ENCODE assay signal across 8 cellular contexts in the genomic region with DNA sequence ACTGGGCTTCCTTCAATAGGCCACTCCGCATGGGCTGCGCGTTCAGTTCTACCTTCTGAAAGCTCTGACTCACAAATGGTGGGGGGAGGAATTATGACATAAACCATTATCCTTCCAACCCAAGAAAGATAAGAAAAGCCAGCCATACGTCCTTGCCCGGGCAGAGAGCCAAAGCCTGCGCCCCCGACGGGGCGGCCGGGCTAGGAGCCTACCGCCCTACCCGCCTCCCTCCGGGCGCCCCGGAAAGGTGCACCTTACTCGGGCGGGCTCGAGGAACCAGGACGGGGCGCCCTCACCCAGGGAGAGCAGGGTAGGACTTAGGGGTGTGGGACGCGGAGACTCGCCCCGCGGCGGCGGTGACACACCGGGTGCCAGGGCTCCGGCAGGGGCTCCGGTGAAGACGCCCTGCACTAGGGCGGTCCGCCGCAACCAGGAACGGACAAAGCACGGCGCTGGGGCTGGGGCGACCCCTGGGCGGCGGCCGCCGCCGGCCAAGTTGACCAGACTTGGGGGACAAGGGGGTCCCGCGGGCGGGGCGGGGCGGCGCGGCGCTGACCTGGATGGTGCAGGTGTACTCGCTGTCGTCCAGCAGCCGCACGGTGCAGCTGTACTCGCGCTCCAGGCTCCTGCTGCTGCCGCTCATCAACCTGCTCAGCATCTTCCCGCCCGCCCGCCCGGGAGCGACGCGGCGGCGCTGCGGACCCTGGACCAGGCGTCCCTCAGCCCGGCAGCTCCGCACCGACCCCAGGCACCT. TPM values are rescaled to one million over a fixed set of nuclear protein-coding genes. Genes with fewer than 3 reads are reported as not detected.
DNase-seq lines count a peak whose midpoint lies in the region; ATAC-seq and TF ChIP-seq lines count a peak whose summit lies in the region.

No MANE protein-coding gene starts in this region.

- no peak for TF ChIP-seq CTCF in GM12864 (IDR thresholded peaks at IDR 0.05; ENCODE audit: low read depth, low read length, missing control alignments)
- TF ChIP-seq CTCF in esophagus squamous epithelium (IDR thresholded peaks at IDR 0.05): no peak
- TF ChIP-seq CTCF in nephron (IDR thresholded peaks at IDR 0.05; ENCODE audit: unreplicated experiment in 3 of 3): no peak
- no peak for TF ChIP-seq CTCF in testis (IDR thresholded peaks at IDR 0.05)

- DNase-seq in GM12864 (ENCODE audit: low read depth) (no peak), NCI-H345 treated with DMSO at 0.1 percent for 48 hours (lab: John Stamatoyannopoulos, UW; ENCODE audit: unreplicated experiment) (peak; percentile 33), esophagus squamous epithelium (lab: John Stamatoyannopoulos, UW) (no peak), testis (peak; percentile 28), SKM-1 treated with dmso at 0.1 percent for 144 hours (lab: John Stamatoyannopoulos, UW; ENCODE audit: unreplicated experiment) (no peak)
- DNase-seq in activated T-cell treated with anti-CD3 and anti-CD28 coated beads, Interleukin-2, amount 50 U/mL, for 4 hours: peak; percentile 27

- H3K36me3 ChIP-seq in esophagus squamous epithelium: no peaks in the 10 kb centered on the region
- no peaks in the 10 kb centered on the region for H3K36me3 ChIP-seq in testis (ENCODE audit: low read depth, missing control alignments)

- no peaks in the 10 kb centered on the region for H3K9me3 Mint-ChIP-seq in activated T-cell treated with anti-CD3 and anti-CD28 coated beads, Interleukin-2, amount 50 U/mL, for 4 hours
- H3K9me3 Mint-ChIP-seq in nephron: no peaks in the 10 kb centered on the region

- H3K27me3 ChIP-seq in esophagus squamous epithelium (peaks cover 0 to 93% (median 6%) of the 10 kb centered on the region in 4 donors), testis (no peaks in the 10 kb centered on the region)

- TF ChIP-seq POLR2A in esophagus squamous epithelium (IDR thresholded peaks at IDR 0.05) (no peak), testis (IDR thresholded peaks at IDR 0.05) (no peak)

- no peaks in the 10 kb centered on the region for H3K36me3 Mint-ChIP-seq in activated T-cell treated with anti-CD3 and anti-CD28 coated beads, Interleukin-2, amount 50 U/mL, for 4 hours (ENCODE audit: insufficient read depth)
- H3K36me3 Mint-ChIP-seq in nephron (ENCODE audit: low read depth): no peaks in the 10 kb centered on the region

- ATAC-seq in HG02642 (IDR thresholded peaks at IDR 0.05; ENCODE audit: poor library complexity, unreplicated experiment): peak; percentile 16
- peak; percentile 59 to 60 for ATAC-seq in activated T-cell treated with anti-CD3 and anti-CD28 coated beads, Interleukin-2, amount 50 U/mL, for 4 hours

- WGBS in esophagus squamous epithelium, 2 donors: 0 to 50% methylated on average over 1 to 12 of the region's 72 CpGs
- WGBS in testis, 2 donors: 1 to 4% methylated on average over 15 to 63 of the region's 72 CpGs

- peaks cover 65% of the 10 kb centered on the region for H3K27me3 Mint-ChIP-seq in activated T-cell treated with anti-CD3 and anti-CD28 coated beads, Interleukin-2, amount 50 U/mL, for 4 hours (ENCODE audit: low read depth)
- peaks cover 70% of the 10 kb centered on the region for H3K27me3 Mint-ChIP-seq in nephron (ENCODE audit: low read depth)

- H3K4me1 Mint-ChIP-seq in activated T-cell treated with anti-CD3 and anti-CD28 coated beads, Interleukin-2, amount 50 U/mL, for 4 hours (ENCODE audit: low read depth): peaks cover 14% of the 10 kb centered on the region
- peaks cover 15% of the 10 kb centered on the region for H3K4me1 Mint-ChIP-seq in nephron

- H3K27ac Mint-ChIP-seq in nephron: no peak overlapping the region

- H3K4me3 Mint-ChIP-seq in activated T-cell treated with anti-CD3 and anti-CD28 coated beads, Interleukin-2, amount 50 U/mL, for 4 hours: peak overlapping the region; percentile 85
- H3K4me3 Mint-ChIP-seq in nephron: peak overlapping the region; percentile 87 to 94 (median 88)

- H3K9me3 ChIP-seq in esophagus squamous epithelium (no peaks in the 10 kb centered on the region), testis (no peaks in the 10 kb centered on the region)

- H3K27ac ChIP-seq in esophagus squamous epithelium (no peak overlapping the region), testis (peak overlapping the region in 1 of 2 donors; percentile 2)

- intact Hi-C loops in esophagus squamous epithelium (cut with DNase I) (no loop called here), testis (cut with DNase I; ENCODE audit: low total_unique reads) (no loop called here)

- H3K4me3 ChIP-seq in GM12864 (ENCODE audit: low read depth, low read length) (peak overlapping the region; percentile 67), esophagus squamous epithelium (peak overlapping the region; percentile 42 to 64 (median 48)), testis (peak overlapping the region; percentile 64 to 74)

- peaks cover 7 to 24% (median 18%) of the 10 kb centered on the region in 3 donors for H3K4me1 ChIP-seq in esophagus squamous epithelium
- H3K4me1 ChIP-seq in testis: no peaks in the 10 kb centered on the region

RNA-seq across cellular contexts. Expression of a gene that starts 0.5 kb away (rescaled TPM):
- under 1 TPM in 2 of 3 donors, not detected in 1; 0.13 TPM for total RNA-seq in activated T-cell treated with anti-CD3 and anti-CD28 coated beads, Interleukin-2, amount 50 U/mL, for 4 hours
- total RNA-seq in esophagus squamous epithelium: under 1 TPM in 1 of 4 donors, not detected in 3; 0.19 TPM
- 10 to 100 TPM; 10.5 to 10.6 TPM for total RNA-seq in testis
- polyA plus RNA-seq in testis (ENCODE audit: insufficient read depth, low read depth, low replicate concordance): 12.3 TPM

Comparison
In these comparisons a context has a peak if more than half of its experiments do, and no peak if none do; other contexts are left out.
1. DNase-seq: peak in NCI-H345 treated with DMSO at 0.1 percent for 48 hours (single experiment), activated T-cell treated with anti-CD3 and anti-CD28 coated beads, Interleukin-2, amount 50 U/mL, for 4 hours (single experiment) and testis (single experiment); none in GM12864 (single experiment), esophagus squamous epithelium (single experiment) and SKM-1 treated with dmso at 0.1 percent for 144 hours (single experiment).
2. RNA of a gene that starts 0.5 kb away (total RNA-seq): 10.5 to 10.6 TPM in testis; 0.13 TPM in activated T-cell treated with anti-CD3 and anti-CD28 coated beads, Interleukin-2, amount 50 U/mL, for 4 hours and 0.19 TPM in esophagus squamous epithelium; every median in the first group is over 4 times any median in the second.
3. Peak in every context shown above with its lines, with median percentiles within 50 percentile points of each other: H3K4me3 ChIP-seq.